Comparison of ENCODE assay signal across 4 cellular contexts in genomic region chr1:13562981-13563380, GRCh38. TPM values are rescaled to one million over a fixed set of nuclear protein-coding genes. Genes with fewer than 3 reads are reported as not detected.
"Had no signal": no experiment of that assay in that cellular context is flagged by ENCODE, and none has a peak within 500 bp of the region (broad histone marks: within the 10 kb centered on the region; RNA-seq: fewer than 3 reads in every experiment).

No MANE protein-coding gene starts in this region.

RNA-seq across cellular contexts. Expression of gene PDPN, which starts 20.7 kb away (rescaled TPM):
- total RNA-seq: HFFc6 had no signal

RNA-seq across cellular contexts. Expression of gene LRRC38, which starts 49.2 kb away (rescaled TPM):
- total RNA-seq: GM23248, H4, HFFc6 had no signal
- polyA plus RNA-seq: GM23248, GM23338 had no signal
